Comparison of ENCODE assay signal across 14 cellular contexts in the genomic region with DNA sequence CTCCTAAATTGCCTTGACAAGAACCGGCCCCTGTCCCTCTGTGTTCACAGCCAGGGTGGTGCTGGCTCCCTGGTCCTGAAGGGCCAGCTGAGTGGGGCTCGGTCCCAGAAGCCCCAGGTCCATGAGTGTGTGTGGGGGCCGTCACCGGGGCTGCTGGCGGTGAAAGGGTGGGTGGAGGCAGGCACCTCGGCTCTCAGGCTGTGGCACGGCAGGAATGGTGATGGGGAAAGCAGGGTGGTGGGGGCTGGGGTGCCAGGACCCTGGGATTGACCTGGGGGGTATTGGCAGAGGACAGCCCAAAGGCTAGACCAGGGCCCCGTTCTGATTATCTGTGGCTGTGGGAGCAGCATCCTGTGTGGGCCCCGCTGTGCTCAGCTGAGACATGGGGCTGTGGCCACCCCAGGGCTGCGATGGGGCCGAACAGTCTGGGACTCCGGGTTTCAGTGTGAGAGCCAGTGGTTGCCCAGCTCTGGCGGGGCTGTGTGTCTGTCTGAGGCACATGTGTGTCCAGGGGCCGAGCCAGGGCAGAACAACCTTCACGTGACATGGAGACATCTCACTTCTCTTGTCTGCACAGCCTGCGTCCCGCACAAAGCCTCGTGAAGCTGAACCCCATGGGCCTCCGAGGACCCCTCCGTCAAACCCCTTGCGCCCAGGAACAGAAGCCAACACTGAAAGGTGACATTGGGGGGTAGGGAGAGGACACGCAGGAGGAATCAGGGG.
"Had no signal": no experiment of that assay in that cellular context is flagged by ENCODE, and none has a peak within 500 bp of the region (broad histone marks: within the 10 kb centered on the region; RNA-seq: fewer than 3 reads in every experiment).

No MANE protein-coding gene starts in this region.

- H3K36me3 ChIP-seq: ovary, transverse colon had no signal

- H3K4me3 ChIP-seq: left ventricle myocardium inferior, ovary, skin epidermis, transverse colon had no signal

- ATAC-seq: activated CD8-positive, alpha-beta T cell treated with anti-CD3 and anti-CD28 coated beads, Interleukin-2, amount 10 ng/mL, durations not matched to agents 7 days and 5 days; activated naive CD4-positive, alpha-beta T cell treated with anti-CD3 and anti-CD28 coated beads, Interleukin-2, amount 50 U/mL, for 72 hours; stimulated activated effector memory CD8-positive, alpha-beta T cell treated with anti-CD3 and anti-CD28 coated beads, Interleukin-12 subunit alpha, Interleukin-12 subunit beta, amount 100 ng/mL, for 72 hours had no signal

- FAIRE-seq: keratinocyte had no signal

- H3K9me3 Mint-ChIP-seq: activated naive CD4-positive, alpha-beta T cell treated with anti-CD3 and anti-CD28 coated beads, Interleukin-2, amount 50 U/mL, for 72 hours; nephron progenitor cell; stimulated activated effector memory CD8-positive, alpha-beta T cell treated with anti-CD3 and anti-CD28 coated beads, Interleukin-12 subunit alpha, Interleukin-12 subunit beta, amount 100 ng/mL, for 72 hours had no signal

- H3K27me3 ChIP-seq: ovary, transverse colon had no signal

- H3K27ac ChIP-seq: left ventricle myocardium inferior, ovary, transverse colon had no signal

- H3K36me3 Mint-ChIP-seq: activated naive CD4-positive, alpha-beta T cell treated with anti-CD3 and anti-CD28 coated beads, Interleukin-2, amount 50 U/mL, for 72 hours; stimulated activated effector memory CD8-positive, alpha-beta T cell treated with anti-CD3 and anti-CD28 coated beads, Interleukin-12 subunit alpha, Interleukin-12 subunit beta, amount 100 ng/mL, for 72 hours had no signal

- H3K4me1 ChIP-seq: transverse colon had no signal

- H3K27ac Mint-ChIP-seq: activated CD8-positive, alpha-beta T cell treated with anti-CD3 and anti-CD28 coated beads, Interleukin-2, amount 10 ng/mL, durations not matched to agents 7 days and 5 days; nephron progenitor cell; stimulated activated effector memory CD8-positive, alpha-beta T cell treated with anti-CD3 and anti-CD28 coated beads, Interleukin-12 subunit alpha, Interleukin-12 subunit beta, amount 100 ng/mL, for 72 hours had no signal

- H3K9me3 ChIP-seq: left ventricle myocardium inferior, ovary, transverse colon had no signal

- H3K4me3 Mint-ChIP-seq: activated CD8-positive, alpha-beta T cell treated with anti-CD3 and anti-CD28 coated beads, Interleukin-2, amount 10 ng/mL, durations not matched to agents 7 days and 5 days; nephron progenitor cell; stimulated activated effector memory CD8-positive, alpha-beta T cell treated with anti-CD3 and anti-CD28 coated beads, Interleukin-12 subunit alpha, Interleukin-12 subunit beta, amount 100 ng/mL, for 72 hours had no signal

- DNase-seq: activated CD4-positive, alpha-beta T cell treated with anti-CD3 and anti-CD28 coated beads for 48 hours; activated CD8-positive, alpha-beta T cell treated with anti-CD3 and anti-CD28 coated beads, Interleukin-2, amount 10 ng/mL, durations not matched to agents 7 days and 5 days; foreskin melanocyte; left ventricle myocardium inferior; mesenchymal stem cell; nephron progenitor cell; ovary; substantia nigra; T-helper 9 cell; transverse colon had no signal
